8 cellular contexts compared by ENCODE assay signal in the genomic region with DNA sequence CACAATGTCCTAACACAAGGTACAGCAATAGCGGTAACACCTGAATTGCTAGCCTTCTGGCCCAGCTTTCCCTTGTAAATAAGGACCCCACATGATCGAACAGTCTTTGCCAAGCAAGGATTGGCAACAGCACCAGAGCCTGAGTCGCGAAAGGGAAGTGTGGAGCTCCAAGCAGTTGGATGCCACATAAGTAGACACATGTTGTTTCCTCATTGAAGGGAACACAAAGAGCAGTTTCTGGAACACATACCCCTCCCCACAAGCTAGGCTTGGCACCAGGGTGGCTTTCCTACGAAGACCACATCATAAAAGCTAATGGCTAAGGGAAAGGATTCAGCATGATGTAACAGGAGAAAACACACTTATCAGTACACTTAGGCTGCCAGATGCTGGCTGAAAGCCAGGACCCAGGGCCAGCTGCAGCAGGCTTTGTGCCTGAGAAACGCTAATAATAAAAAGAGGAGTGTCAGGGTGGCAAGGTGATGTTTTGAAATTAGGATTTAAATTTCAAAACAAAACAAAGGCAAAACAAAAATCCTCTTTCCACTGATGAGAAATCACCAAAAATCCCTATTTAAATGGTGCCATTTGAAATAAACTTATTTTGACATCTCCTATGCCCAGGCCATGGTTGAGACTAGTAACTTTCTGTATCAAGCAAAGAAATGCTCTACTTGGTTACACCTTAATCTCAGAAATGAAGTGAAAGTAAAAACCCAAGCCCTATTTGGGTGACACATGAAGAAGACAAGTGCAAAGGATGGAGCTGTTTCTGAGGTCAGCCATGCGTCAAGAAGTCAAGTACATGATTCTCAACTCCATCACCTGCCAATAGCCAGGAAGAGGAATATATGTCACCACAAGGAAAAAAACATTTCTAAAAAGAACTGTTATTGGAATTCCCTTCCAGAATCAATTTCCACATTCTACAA. TPM values are rescaled to one million over a fixed set of nuclear protein-coding genes. Genes with fewer than 3 reads are reported as not detected.
A peak's percentile ranks its signal among the peaks of the same experiment; 100 is the strongest.
DNase-seq lines count a peak whose midpoint lies in the region; ATAC-seq, FAIRE-seq and TF ChIP-seq lines count a peak whose summit lies in the region.

No MANE protein-coding gene starts in this region.

- H3K4me1 ChIP-seq in K562 (replicated peaks in 1 of 2; ENCODE audit: control insufficient read depth in 2 of 2, insufficient read depth in 2 of 2, low read length in 2 of 2) (peaks cover 8 to 38% of the 10 kb centered on the region in 2 experiments), keratinocyte (ENCODE audit: control insufficient read depth, extremely low read depth, insufficient read depth, low read length) (peaks cover 19% of the 10 kb centered on the region), subcutaneous abdominal adipose tissue (ENCODE audit: control insufficient read depth in 5 of 5, insufficient read depth in 5 of 5, low read length in 5 of 5) (peaks cover 7 to 39% (median 34%) of the 10 kb centered on the region in 5 donors)

- BruUV-seq in Calu3 (replicated peaks; lab: Mats Ljungman, UMichigan) (no TSS peak), K562 (replicated peaks; lab: Mats Ljungman, UMichigan) (no TSS peak)

- ATAC-seq in K562, result peak; percentile 80
- ATAC-seq in HG02981 (IDR thresholded peaks at IDR 0.05; ENCODE audit: unreplicated experiment), result no peak
- ATAC-seq in GM18519 (IDR thresholded peaks at IDR 0.05; ENCODE audit: low FRiP score, unreplicated experiment), result no peak

- H3K27me3 ChIP-seq in K562 (ENCODE audit: control insufficient read depth in 2 of 2, insufficient read depth in 2 of 2, low read length in 2 of 2), result no peaks in the 10 kb centered on the region
- H3K27me3 ChIP-seq in keratinocyte (ENCODE audit: control insufficient read depth, extremely low read depth, insufficient read depth, low read length), result no peaks in the 10 kb centered on the region
- H3K27me3 ChIP-seq in subcutaneous abdominal adipose tissue (ENCODE audit: control insufficient read depth in 5 of 5, insufficient read depth in 4 of 5, low read length in 5 of 5), result no peaks in the 10 kb centered on the region

- TF ChIP-seq POLR2A in K562 (conservative IDR thresholded peaks at IDR 0.05), result no peak

- H3K79me2 ChIP-seq in K562 (ENCODE audit: control insufficient read depth, insufficient read depth, low read length) (peaks cover 6% of the 10 kb centered on the region; the same call in 1 of the 3 replicates), keratinocyte (ENCODE audit: control insufficient read depth, insufficient read depth, low read length) (no peaks in the 10 kb centered on the region)

- H2AFZ ChIP-seq in K562 (ENCODE audit: low read depth, low read length) (no peak overlapping the region), keratinocyte (ENCODE audit: control insufficient read depth, low read length) (no peak overlapping the region)

- peaks cover 64% of the 10 kb centered on the region for H3K36me3 ChIP-seq in K562 (ENCODE audit: control insufficient read depth, insufficient read depth, low read length)
- H3K36me3 ChIP-seq in keratinocyte (ENCODE audit: control insufficient read depth in 2 of 2, extremely low read depth in 1 of 2, insufficient read depth in 2 of 2, low read length in 2 of 2), result peaks cover 14 to 15% of the 10 kb centered on the region in 2 experiments
- H3K36me3 ChIP-seq in subcutaneous abdominal adipose tissue (ENCODE audit: control insufficient read depth in 5 of 5, insufficient read depth in 5 of 5, low read length in 5 of 5), result peaks cover 10 to 47% (median 32%) of the 10 kb centered on the region in 5 donors

- H3K9ac ChIP-seq in K562 (ENCODE audit: insufficient read depth in 1 of 2, low read depth in 2 of 2, low read length in 2 of 2) (peak overlapping the region; percentile 6 to 62; a peak in 3 of 4 replicates), keratinocyte (ENCODE audit: control insufficient read depth, extremely low read depth, insufficient read depth, low read length) (peak overlapping the region; percentile 42), subcutaneous abdominal adipose tissue (ENCODE audit: low read length in 5 of 5) (peak overlapping the region in 1 of 5 donors; percentile 46)

- FAIRE-seq in K562 (lab: Jason Lieb, UNC) (peak; percentile 89), keratinocyte (lab: Jason Lieb, UNC) (peak; percentile 82)

- peak overlapping the region; percentile 83 for H3K27ac ChIP-seq in K562 (ENCODE audit: extremely low read depth, low read depth, low read length)
- peak overlapping the region; percentile 80 for H3K27ac ChIP-seq in keratinocyte (ENCODE audit: control insufficient read depth, insufficient read depth, low read length)
- H3K27ac ChIP-seq in subcutaneous abdominal adipose tissue (ENCODE audit: low read depth, low read length), result peak overlapping the region; percentile 77

- peak; percentile 65 for DNase-seq in Calu3
- DNase-seq in HFF-Myc (ENCODE audit: extremely low read depth, low read depth), result peak; percentile 39
- DNase-seq in NCI-H510A (lab: John Stamatoyannopoulos, UW), result peak; percentile 93
- peak; percentile 72 to 90 (median 80) for DNase-seq in K562 (ENCODE audit: extremely low read depth in 1 of 4, low spot score in 3 of 4)
- peak; percentile 41 for DNase-seq in keratinocyte (ENCODE audit: low read depth, low spot score)

- no peaks in the 10 kb centered on the region for H3K9me3 ChIP-seq in K562 (replicated peaks; ENCODE audit: control insufficient read depth, insufficient read depth, low read depth, low read length)
- H3K9me3 ChIP-seq in keratinocyte (ENCODE audit: control insufficient read depth, low read depth, low read length), result no peaks in the 10 kb centered on the region
- H3K9me3 ChIP-seq in subcutaneous abdominal adipose tissue (ENCODE audit: control insufficient read depth in 5 of 5, low read length in 5 of 5), result no peaks in the 10 kb centered on the region

- H3K4me2 ChIP-seq in K562 (ENCODE audit: insufficient read depth, low read length) (peak overlapping the region; percentile 58), keratinocyte (ENCODE audit: control insufficient read depth, extremely low read depth, insufficient read depth, low read depth, low read length) (peak overlapping the region; percentile 49)

- CTCF ChIA-PET in Calu3 (lab: Charles Lee), result interaction anchor here (1.4 to 1.7 kb wide), 2 partner anchors 115 to 169 kb away, joined by 6 to 7 read pairs; no protein-coding TSS in a partner anchor
- CTCF ChIA-PET in K562 (lab: Yijun Ruan, JAX; ENCODE audit: low intra/inter-chr PET ratio), result no interaction called here

- no peaks in the 10 kb centered on the region for H3K27me3 Mint-ChIP-seq in Calu3 (ENCODE audit: unreplicated experiment)

- intact Hi-C loops in Calu3 (cut with micrococcal nuclease; ENCODE audit: unreplicated experiment) (no loop called here), K562 (cut with micrococcal nuclease) (loop anchor here (5.0 kb wide), 1 partner anchor 103 kb away; a partner anchor contains a TSS)

- POLR2A ChIA-PET in K562 (lab: Yijun Ruan, JAX), result interaction anchor here (0.5 to 2.6 kb wide), 14 partner anchors 9 to 204 kb away, joined by 3 to 7 read pairs (median 3); a partner anchor contains a TSS

- H3K9me3 Mint-ChIP-seq in Calu3 (ENCODE audit: low read depth, unreplicated experiment), result no peaks in the 10 kb centered on the region

- peaks cover 35% of the 10 kb centered on the region for H3K4me1 Mint-ChIP-seq in Calu3 (ENCODE audit: low read depth, unreplicated experiment)

- WGBS in K562 (ENCODE audit: insufficient coverage, low coverage, missing lambda C conversion rate), result 50% methylated on average over 7 of the region's 7 CpGs

- in situ Hi-C loops in K562 (cut with MboI), result no loop called here

- TF ChIP-seq CTCF in Calu3 (IDR thresholded peaks at IDR 0.05; ENCODE audit: unreplicated experiment) (no peak), HFF-Myc (IDR thresholded peaks at IDR 0.05; ENCODE audit: low read depth, low read length, missing control alignments) (no peak), K562 (IDR thresholded peaks at IDR 0.05 in 2 of 3, conservative IDR thresholded peaks at IDR 0.05 in 1 of 3; ENCODE audit: insufficient read depth in 2 of 3, low read depth in 1 of 3, low read length in 3 of 3) (no peak), keratinocyte (optimal IDR thresholded peaks at IDR 0.05 in 1 of 3, IDR thresholded peaks at IDR 0.05 in 1 of 3, conservative IDR thresholded peaks at IDR 0.05 in 1 of 3; ENCODE audit: extremely low read depth in 1 of 3, insufficient read depth in 2 of 3, low read length in 3 of 3) (no peak)

- dilution Hi-C loops in keratinocyte (cut with MboI; ENCODE audit: extremely low pct_ligation_motif_present, low sequenced_read_pairs), result no loop called here

- H3K36me3 Mint-ChIP-seq in Calu3 (ENCODE audit: insufficient read depth, unreplicated experiment), result peaks cover 27% of the 10 kb centered on the region

- peak in 1 of 2 experiments; percentile 28; a peak in 2 of 4 replicates for TF ChIP-seq RAD21 in K562 (CRISPR knock-in tag; conservative IDR thresholded peaks at IDR 0.05 in 1 of 2, IDR thresholded peaks at IDR 0.05 in 1 of 2)

- H3K9me1 ChIP-seq in K562 (ENCODE audit: control insufficient read depth, insufficient read depth, low read length) (peaks cover 7% of the 10 kb centered on the region), keratinocyte (ENCODE audit: control insufficient read depth, extremely low read depth, insufficient read depth, low read length) (peaks cover 3% of the 10 kb centered on the region)

- peak; percentile 96 for TF ChIP-seq EP300 in K562 (IDR thresholded peaks at IDR 0.05; ENCODE audit: low read length)

- peak overlapping the region; percentile 74 for H3K27ac Mint-ChIP-seq in Calu3 (ENCODE audit: unreplicated experiment)

- H4K20me1 ChIP-seq in K562 (replicated peaks; ENCODE audit: control insufficient read depth, insufficient read depth, low read length) (no peaks in the 10 kb centered on the region), keratinocyte (ENCODE audit: control insufficient read depth, extremely low read depth, insufficient read depth, low read length) (no peaks in the 10 kb centered on the region)

- H3K4me3 Mint-ChIP-seq in Calu3 (ENCODE audit: low read depth, unreplicated experiment), result peak overlapping the region; percentile 32

- no peak overlapping the region for H3K4me3 ChIP-seq in HFF-Myc (replicated peaks; ENCODE audit: low read depth, low read length)
- H3K4me3 ChIP-seq in K562, result no peak overlapping the region
- no peak overlapping the region for H3K4me3 ChIP-seq in keratinocyte (ENCODE audit: control insufficient read depth in 2 of 3, extremely low read depth in 1 of 3, insufficient read depth in 2 of 3, low read depth in 1 of 3, low read length in 3 of 3)
- no peak overlapping the region for H3K4me3 ChIP-seq in subcutaneous abdominal adipose tissue (ENCODE audit: low read depth in 1 of 5, low read length in 5 of 5)

RNA-seq across cellular contexts. Expression of a gene that starts 11.9 kb away (rescaled TPM):
- total RNA-seq in Calu3 (2022) (4.2 and 7.4 TPM in 2 replicates), K562 (2014; rRNA removed) (19.9 and 27.8 TPM in 2 replicates), K562 (2014; rRNA removed; fragmentation: Illumina TruSeq; extraction: Trizol) (3.3 and 3.7 TPM in 2 replicates), K562 (2015; rRNA removed; fragmentation: Illumina TruSeq; extraction: Trizol) (8.0 and 8.3 TPM in 2 replicates), K562 (2021) (17.8 and 20.9 TPM in 2 replicates)
- total RNA-seq in K562 (2011; cell fraction: chromatin; rRNA removed; ENCODE audit: low replicate concordance), result 6.0 and 32.3 TPM in 2 replicates
- total RNA-seq in K562 (2011; cell fraction: nucleolus; rRNA removed), result 25.7 and 37.9 TPM in 2 replicates
- total RNA-seq in K562 (2011; cell fraction: nucleoplasm; rRNA removed), result 15.3 and 20.1 TPM in 2 replicates
- polyA plus RNA-seq in K562 (2011; rRNA removed) (10.9 and 15.9 TPM in 2 replicates), K562 (2014; fragmentation: Illumina TruSeq; extraction: Trizol) (8.1 and 13.6 TPM in 2 replicates), K562 (2014; fragmentation: Nextera tagmentation; extraction: Ambion mirVana) (under 1 TPM; 0.17 to 0.32 TPM), K562 (2014; rRNA removed) (10.3 and 15.5 TPM in 2 replicates), keratinocyte (1.7 to 3.6 TPM (median 2.5 TPM) in 3 replicates)
- 14.2 and 28.7 TPM in 2 replicates for polyA plus RNA-seq in K562 (2011; cell fraction: cytosol; rRNA removed)
- 22.8 and 30.9 TPM in 2 replicates for polyA plus RNA-seq in K562 (2011; cell fraction: nucleus; rRNA removed)
- 16.0 and 21.8 TPM in 2 replicates for polyA plus RNA-seq in K562 (2012)
- polyA minus RNA-seq in K562 (2011; rRNA and poly(A)+ RNA removed), result 11.8 and 19.8 TPM in 2 replicates
- 18.6 and 24.7 TPM in 2 replicates for polyA minus RNA-seq in K562 (2011; cell fraction: cytosol; rRNA and poly(A)+ RNA removed)
- 21.7 and 22.7 TPM in 2 replicates for polyA minus RNA-seq in K562 (2011; cell fraction: nucleus; rRNA and poly(A)+ RNA removed)
- polyA plus RNA-seq in keratinocyte (2011; ENCODE audit: low read depth), result 0.85 TPM
- polyA plus RNA-seq in keratinocyte (2011; cell fraction: cytosol; rRNA removed), result 0.83 and 3.8 TPM in 2 replicates
- polyA plus RNA-seq in keratinocyte (2011; cell fraction: nucleus; rRNA removed), result 2.1 and 3.4 TPM in 2 replicates
- 1.6 and 4.7 TPM in 2 replicates for polyA plus RNA-seq in keratinocyte (2012; ENCODE audit: low replicate concordance)
- 3.3 to 12.7 TPM (median 7.3 TPM) in 3 replicates for polyA minus RNA-seq in keratinocyte
- 9.6 TPM for polyA minus RNA-seq in keratinocyte (2011; cell fraction: cytosol; rRNA and poly(A)+ RNA removed)
- 2.2 and 5.0 TPM in 2 replicates for polyA minus RNA-seq in keratinocyte (2011; cell fraction: nucleus; rRNA and poly(A)+ RNA removed)

RNA-seq across cellular contexts. Expression of a gene that starts 36.4 kb away (rescaled TPM):
- total RNA-seq in Calu3 (2022) (16.6 and 17.2 TPM in 2 replicates), K562 (2014; rRNA removed) (6.3 and 7.0 TPM in 2 replicates), K562 (2014; rRNA removed; fragmentation: Illumina TruSeq; extraction: Trizol) (2.7 and 4.3 TPM in 2 replicates), K562 (2015; rRNA removed; fragmentation: Illumina TruSeq; extraction: Trizol) (5.2 and 6.0 TPM in 2 replicates), K562 (2021) (11.2 and 15.1 TPM in 2 replicates)
- 15.4 and 51.0 TPM in 2 replicates for total RNA-seq in K562 (2011; cell fraction: chromatin; rRNA removed; ENCODE audit: low replicate concordance)
- total RNA-seq in K562 (2011; cell fraction: nucleolus; rRNA removed), result 25.4 and 38.4 TPM in 2 replicates
- total RNA-seq in K562 (2011; cell fraction: nucleoplasm; rRNA removed), result 20.2 and 22.1 TPM in 2 replicates
- polyA plus RNA-seq in K562 (2011; rRNA removed) (21.0 and 33.1 TPM in 2 replicates), K562 (2014; fragmentation: Illumina TruSeq; extraction: Trizol) (4.4 and 10.8 TPM in 2 replicates), K562 (2014; fragmentation: Nextera tagmentation; extraction: Ambion mirVana) (1 to 10 TPM in 1 of 2 experiments, under 1 TPM in 1; 0.73 to 1.1 TPM), K562 (2014; rRNA removed) (14.8 and 17.1 TPM in 2 replicates), keratinocyte (5.0 to 7.1 TPM (median 5.1 TPM) in 3 replicates)
- polyA plus RNA-seq in K562 (2011; cell fraction: cytosol; rRNA removed), result 31.5 and 39.3 TPM in 2 replicates
- 84.8 and 93.8 TPM in 2 replicates for polyA plus RNA-seq in K562 (2011; cell fraction: nucleus; rRNA removed)
- 14.3 and 15.2 TPM in 2 replicates for polyA plus RNA-seq in K562 (2012)
- 7.3 and 9.1 TPM in 2 replicates for polyA minus RNA-seq in K562 (2011; rRNA and poly(A)+ RNA removed)
- polyA minus RNA-seq in K562 (2011; cell fraction: cytosol; rRNA and poly(A)+ RNA removed), result 9.3 and 17.2 TPM in 2 replicates
- polyA minus RNA-seq in K562 (2011; cell fraction: nucleus; rRNA and poly(A)+ RNA removed), result 17.2 and 21.5 TPM in 2 replicates
- polyA plus RNA-seq in keratinocyte (2011; ENCODE audit: low read depth), result 2.4 TPM
- polyA plus RNA-seq in keratinocyte (2011; cell fraction: cytosol; rRNA removed), result 2.6 and 4.1 TPM in 2 replicates
- polyA plus RNA-seq in keratinocyte (2011; cell fraction: nucleus; rRNA removed), result 10.6 and 14.4 TPM in 2 replicates
- polyA plus RNA-seq in keratinocyte (2012; ENCODE audit: low replicate concordance), result 2.1 and 5.8 TPM in 2 replicates
- polyA minus RNA-seq in keratinocyte, result 4.3 to 8.0 TPM (median 4.6 TPM) in 3 replicates
- 4.4 TPM for polyA minus RNA-seq in keratinocyte (2011; cell fraction: cytosol; rRNA and poly(A)+ RNA removed)
- polyA minus RNA-seq in keratinocyte (2011; cell fraction: nucleus; rRNA and poly(A)+ RNA removed), result 3.0 and 4.4 TPM in 2 replicates

Comparison
In these comparisons a context has a peak if more than half of its experiments do, and no peak if none do; other contexts are left out.
1. DNase-seq: peak in every context shown above with its lines; median percentile 93 in NCI-H510A; 80 in K562; 65 in Calu3; 41 in keratinocyte; 39 in HFF-Myc.